In genomic region chr5:124713595-124713994, GRCh38 we compare ENCODE assay signal across 16 cellular contexts. TPM values are rescaled to one million over a fixed set of nuclear protein-coding genes. Genes with fewer than 3 reads are reported as not detected.
"Had no signal": no experiment of that assay in that cellular context is flagged by ENCODE, and none has a peak within 500 bp of the region (broad histone marks: within the 10 kb centered on the region; RNA-seq: fewer than 3 reads in every experiment).

No MANE protein-coding gene starts in this region.

- H3K4me3 ChIP-seq: coronary artery, right atrium auricular region, tibial nerve had no signal

- H3K4me3 Mint-ChIP-seq: activated naive CD4-positive, alpha-beta T cell treated with anti-CD3 and anti-CD28 coated beads, Interleukin-2, amount 50 U/mL, for 24 hours; mesothelial cell of epicardium; T-helper 2 cell treated with Interferon-gamma antibody and Interleukin-4, amounts not matched to agents 5 μg/mL and 100 μg/mL, for 36 hours had no signal

- H3K36me3 Mint-ChIP-seq: activated naive CD4-positive, alpha-beta T cell treated with anti-CD3 and anti-CD28 coated beads, Interleukin-2, amount 50 U/mL, for 24 hours had no signal

- H3K27me3 ChIP-seq: right atrium auricular region, tibial nerve had no signal

- H3K9me3 Mint-ChIP-seq: activated naive CD4-positive, alpha-beta T cell treated with anti-CD3 and anti-CD28 coated beads, Interleukin-2, amount 50 U/mL, for 24 hours; activated T-helper 2 cell treated with anti-CD3 and anti-CD28 coated beads, Interferon-gamma antibody, Interleukin-2, Interleukin-4, amounts not matched to agents 10 μg/mL and 5 μg/mL and 100 μg/mL, durations not matched to agents 14 hours and 24 hours and 36 hours; mesothelial cell of epicardium; T-helper 2 cell treated with Interferon-gamma antibody and Interleukin-4, amounts not matched to agents 5 μg/mL and 100 μg/mL, for 36 hours had no signal

- H3K27ac ChIP-seq: coronary artery, epithelial cell of prostate, tibial nerve, VCaP had no signal

- H3K27ac Mint-ChIP-seq: activated naive CD4-positive, alpha-beta T cell treated with anti-CD3 and anti-CD28 coated beads, Interleukin-2, amount 50 U/mL, for 24 hours; activated T-helper 2 cell treated with anti-CD3 and anti-CD28 coated beads, Interferon-gamma antibody, Interleukin-2, Interleukin-4, amounts not matched to agents 10 μg/mL and 5 μg/mL and 100 μg/mL, durations not matched to agents 14 hours and 24 hours and 36 hours; mesothelial cell of epicardium; T-helper 2 cell treated with Interferon-gamma antibody and Interleukin-4, amounts not matched to agents 5 μg/mL and 100 μg/mL, for 36 hours had no signal

- H3K4me1 Mint-ChIP-seq: activated naive CD4-positive, alpha-beta T cell treated with anti-CD3 and anti-CD28 coated beads, Interleukin-2, amount 50 U/mL, for 24 hours had no signal

- H3K27me3 Mint-ChIP-seq: activated naive CD4-positive, alpha-beta T cell treated with anti-CD3 and anti-CD28 coated beads, Interleukin-2, amount 50 U/mL, for 24 hours had no signal

- H3K36me3 ChIP-seq: right atrium auricular region, tibial nerve had no signal

- DNase-seq: activated CD4-positive, alpha-beta T cell treated with anti-CD3 and anti-CD28 coated beads for 48 hours; central memory CD4-positive, alpha-beta T cell; effector CD8-positive, alpha-beta T cell; hippocampal formation; posterior cingulate gyrus; small intestine; SW 1271 had no signal

- H3K9me3 ChIP-seq: right atrium auricular region, tibial nerve had no signal

RNA-seq across cellular contexts. Expression of gene ZNF608, which starts 32.8 kb away (rescaled TPM):
- total RNA-seq: activated T-helper 2 cell treated with anti-CD3 and anti-CD28 coated beads, Interferon-gamma antibody, Interleukin-2, Interleukin-4, amounts not matched to agents 10 μg/mL and 5 μg/mL and 100 μg/mL, durations not matched to agents 14 hours and 24 hours and 36 hours had no signal
